ENCODE assay signal across 24 cellular contexts in genomic region chr7:104890216-104890615, GRCh38.
DNase-seq lines count a peak whose midpoint lies in the region; ATAC-seq, FAIRE-seq and TF ChIP-seq lines count a peak whose summit lies in the region.
"Had no signal": no experiment of that assay in that cellular context is flagged by ENCODE, and none has a peak within 500 bp of the region (broad histone marks: within the 10 kb centered on the region; RNA-seq: fewer than 3 reads in every experiment).

No MANE protein-coding gene starts in this region.

- no peak overlapping the region for H4K5ac ChIP-seq in mesendoderm (ENCODE audit: low read length)

- H3K4me1 ChIP-seq in GM23338 (ENCODE audit: insufficient read depth) = no peaks in the 10 kb centered on the region
- no peaks in the 10 kb centered on the region; a peak in 1 of 5 replicates for H3K4me1 ChIP-seq in K562 (replicated peaks in 1 of 2; ENCODE audit: control insufficient read depth in 2 of 2, insufficient read depth in 2 of 2, low read length in 2 of 2)
- no peaks in the 10 kb centered on the region for H3K4me1 ChIP-seq in mesendoderm (ENCODE audit: control insufficient read depth, low read depth, low read length)
- H3K4me1 ChIP-seq in tibial artery = no peaks in the 10 kb centered on the region
- H3K4me1 ChIP-seq: A549, BE2C had no signal

- WGBS in K562 (ENCODE audit: insufficient coverage, low coverage, missing lambda C conversion rate) = 9% methylated on average over 5 of the region's 5 CpGs
- WGBS in mesendoderm (ENCODE audit: extremely low coverage, insufficient coverage, low lambda C conversion rate) = no CpG with 5 or more reads among the region's 5 CpGs

- H2AK5ac ChIP-seq in mesendoderm (ENCODE audit: low read length) = no peak overlapping the region

- no peaks in the 10 kb centered on the region for H3K79me1 ChIP-seq in mesendoderm (ENCODE audit: low read length)

- DNase-seq in GM23338 (ENCODE audit: low spot score) (no peak), K562 (ENCODE audit: extremely low read depth in 1 of 4, low spot score in 3 of 4) (peak in 1 of 4 experiments; percentile 15), mesendoderm (peak; percentile 10), tibial artery (no peak), kidney glomerular epithelial cell (lab: John Stamatoyannopoulos, UW) (no peak)
- DNase-seq: 8988T; ACHN; AML-193; BE2C; CD4-positive, alpha-beta T cell; CD8-positive, alpha-beta memory T cell; DMS 273 treated with DMSO at 0.1 percent for 48 hours; DMS79; EL; GF-D8; GOT3; H7; HCEC 1CT had no signal

- TF ChIP-seq CTCF in GM23338 (conservative IDR thresholded peaks at IDR 0.05; ENCODE audit: low read depth in 2 of 2) (no peak), K562 (IDR thresholded peaks at IDR 0.05 in 2 of 3, conservative IDR thresholded peaks at IDR 0.05 in 1 of 3; ENCODE audit: insufficient read depth in 2 of 3, low read depth in 1 of 3, low read length in 3 of 3) (no peak), tibial artery (IDR thresholded peaks at IDR 0.05) (no peak)

- H4K20me1 ChIP-seq in GM23338 (replicated peaks; ENCODE audit: insufficient read depth) = no peaks in the 10 kb centered on the region
- no peaks in the 10 kb centered on the region for H4K20me1 ChIP-seq in K562 (replicated peaks; ENCODE audit: control insufficient read depth, insufficient read depth, low read length)
- H4K20me1 ChIP-seq: BLaER1 treated with 17β-estradiol and CSF1 and Interleukin-3, amounts not matched to agents 10 nM and 100 nM had no signal

- no peak overlapping the region for H2BK120ac ChIP-seq in mesendoderm (ENCODE audit: low read depth, low read length)

- no peak for FAIRE-seq in K562 (lab: Jason Lieb, UNC)
- FAIRE-seq: A549, D721Med, GM12892 had no signal

- H3K9me1 ChIP-seq in K562 (ENCODE audit: control insufficient read depth, insufficient read depth, low read length) = no peaks in the 10 kb centered on the region

- H3K9ac ChIP-seq in K562 (ENCODE audit: insufficient read depth in 1 of 2, low read depth in 2 of 2, low read length in 2 of 2) (peak overlapping the region in 1 of 2 experiments; percentile 46; a peak in 1 of 4 replicates), mesendoderm (ENCODE audit: low read length) (no peak overlapping the region)
- H3K9ac ChIP-seq: BLaER1 treated with 17β-estradiol and CSF1 and Interleukin-3, amounts not matched to agents 10 nM and 100 nM had no signal

- H3K27ac ChIP-seq in GM23338 (ENCODE audit: low read depth) (no peak overlapping the region), K562 (ENCODE audit: extremely low read depth, low read depth, low read length) (no peak overlapping the region), mesendoderm (ENCODE audit: low read depth, low read length) (no peak overlapping the region), tibial artery (no peak overlapping the region)
- H3K27ac ChIP-seq: A549; BLaER1 treated with 17β-estradiol and CSF1 and Interleukin-3, amounts not matched to agents 10 nM and 100 nM had no signal

- intact Hi-C loops in K562 (cut with micrococcal nuclease) (no loop called here), tibial artery (cut with DNase I; ENCODE audit: low total_unique reads) (no loop called here)

- no peak overlapping the region for H2BK5ac ChIP-seq in mesendoderm (ENCODE audit: low read length)

- no peak overlapping the region for H3K4me3 ChIP-seq in GM23338
- no peak overlapping the region for H3K4me3 ChIP-seq in K562
- no peak overlapping the region for H3K4me3 ChIP-seq in mesendoderm (ENCODE audit: low read length)
- H3K4me3 ChIP-seq in tibial artery = no peak overlapping the region
- H3K4me3 ChIP-seq: A549; BLaER1 treated with 17β-estradiol and CSF1 and Interleukin-3, amounts not matched to agents 10 nM and 100 nM had no signal

- no peaks in the 10 kb centered on the region for H3K36me3 ChIP-seq in GM23338 (ENCODE audit: insufficient read depth)
- H3K36me3 ChIP-seq in K562 (ENCODE audit: control insufficient read depth, insufficient read depth, low read length) = no peaks in the 10 kb centered on the region
- H3K36me3 ChIP-seq in mesendoderm (ENCODE audit: control insufficient read depth, insufficient read depth, low read length) = no peaks in the 10 kb centered on the region
- no peaks in the 10 kb centered on the region for H3K36me3 ChIP-seq in tibial artery
- H3K36me3 ChIP-seq: BE2C; BLaER1 treated with 17β-estradiol and CSF1 and Interleukin-3, amounts not matched to agents 10 nM and 100 nM had no signal

- H3K27me3 Mint-ChIP-seq in GM23338 (ENCODE audit: insufficient read depth, low read depth, poor library complexity) = no peaks in the 10 kb centered on the region
- H3K27me3 Mint-ChIP-seq: CD4-positive, alpha-beta T cell had no signal

- no peaks in the 10 kb centered on the region for H3F3A ChIP-seq in GM23338 (replicated peaks; ENCODE audit: low read depth)

- no peak overlapping the region for H3K4ac ChIP-seq in mesendoderm (ENCODE audit: low read depth, low read length)

- H3K27me3 ChIP-seq in GM23338 (ENCODE audit: insufficient read depth) = no peaks in the 10 kb centered on the region
- peaks cover 3 to 7% of the 10 kb centered on the region in 2 experiments; a peak in 2 of 5 replicates for H3K27me3 ChIP-seq in K562 (ENCODE audit: control insufficient read depth in 2 of 2, insufficient read depth in 2 of 2, low read length in 2 of 2)
- H3K27me3 ChIP-seq in mesendoderm (ENCODE audit: insufficient read depth, low read length, poor library complexity) = no peaks in the 10 kb centered on the region
- no peaks in the 10 kb centered on the region for H3K27me3 ChIP-seq in tibial artery
- H3K27me3 ChIP-seq: BE2C; BLaER1 treated with 17β-estradiol and CSF1 and Interleukin-3, amounts not matched to agents 10 nM and 100 nM had no signal

- CTCF ChIA-PET in K562 (lab: Yijun Ruan, JAX; ENCODE audit: low intra/inter-chr PET ratio) = no interaction called here

- 0 out of 2 replicates have a peak, but pooled peaks cover 8% of the 10 kb centered on the region for H3K9me2 ChIP-seq in GM23338 (ENCODE audit: insufficient read depth)

- H3K79me2 ChIP-seq in GM23338 (replicated peaks; ENCODE audit: insufficient read depth) = no peaks in the 10 kb centered on the region
- no peaks in the 10 kb centered on the region for H3K79me2 ChIP-seq in K562 (ENCODE audit: control insufficient read depth, insufficient read depth, low read length)
- no peaks in the 10 kb centered on the region for H3K79me2 ChIP-seq in mesendoderm (ENCODE audit: control insufficient read depth, insufficient read depth, low read length)

- TF ChIP-seq RAD21 in K562 (CRISPR knock-in tag; conservative IDR thresholded peaks at IDR 0.05 in 1 of 2, IDR thresholded peaks at IDR 0.05 in 1 of 2) = no peak

- H2AFZ ChIP-seq in GM23338 = peak overlapping the region; percentile 47
- H2AFZ ChIP-seq in K562 (ENCODE audit: low read depth, low read length) = no peak overlapping the region

- no peak for TF ChIP-seq POLR2A in K562 (conservative IDR thresholded peaks at IDR 0.05)

- H3K9me3 ChIP-seq in K562 (replicated peaks; ENCODE audit: control insufficient read depth, insufficient read depth, low read depth, low read length) (no peaks in the 10 kb centered on the region), tibial artery (no peaks in the 10 kb centered on the region)
- H3K9me3 ChIP-seq: A549, BE2C had no signal

- no peak overlapping the region for H4K8ac ChIP-seq in mesendoderm (ENCODE audit: low read depth, low read length)

- no peak overlapping the region for H3K23ac ChIP-seq in mesendoderm (ENCODE audit: low read length)

- H3K36me3 Mint-ChIP-seq in GM23338 (ENCODE audit: low read depth) = no peaks in the 10 kb centered on the region; the same call in 2 of the 3 replicates
- H3K36me3 Mint-ChIP-seq: CD14-positive monocyte had no signal

- H2BK15ac ChIP-seq in mesendoderm (replicated peaks; ENCODE audit: low read depth) = no peak overlapping the region

- no TSS peak for BruUV-seq in K562 (replicated peaks; lab: Mats Ljungman, UMichigan)

- H3K27ac Mint-ChIP-seq in GM23338 = no peak overlapping the region
- H3K27ac Mint-ChIP-seq: CD14-positive monocyte; CD4-positive, alpha-beta T cell had no signal

- in situ Hi-C loops in K562 (cut with MboI) = no loop called here

- ATAC-seq in GM23338 = no peak
- ATAC-seq in K562 = peak; percentile 74
- ATAC-seq in HG03139 (IDR thresholded peaks at IDR 0.05; ENCODE audit: unreplicated experiment) = no peak
- ATAC-seq: A549 had no signal

- peaks cover 11% of the 10 kb centered on the region; the same call in 2 of the 3 replicates for H3K4me1 Mint-ChIP-seq in GM23338
- H3K4me1 Mint-ChIP-seq: CD8-positive, alpha-beta memory T cell had no signal

- H3K4me3 Mint-ChIP-seq in GM23338 = no peak overlapping the region
- H3K4me3 Mint-ChIP-seq: CD14-positive monocyte; CD4-positive, alpha-beta T cell; CD8-positive, alpha-beta memory T cell had no signal

- POLR2A ChIA-PET in K562 (lab: Yijun Ruan, JAX) = interaction anchor here (0.6 to 0.9 kb wide), 2 partner anchors 9 to 336 kb away, joined by 3 to 5 read pairs; no protein-coding TSS in a partner anchor

- H3K4me2 ChIP-seq in GM23338 (no peak overlapping the region), K562 (ENCODE audit: insufficient read depth, low read length) (no peak overlapping the region), mesendoderm (ENCODE audit: low read length) (no peak overlapping the region)
- H3K4me2 ChIP-seq: A549; BLaER1 treated with 17β-estradiol and CSF1 and Interleukin-3, amounts not matched to agents 10 nM and 100 nM had no signal

- no peaks in the 10 kb centered on the region; the same call in 2 of the 3 replicates for H3K9me3 Mint-ChIP-seq in GM23338
- H3K9me3 Mint-ChIP-seq: CD4-positive, alpha-beta T cell; CD8-positive, alpha-beta memory T cell had no signal

- no peak for TF ChIP-seq EP300 in K562 (IDR thresholded peaks at IDR 0.05; ENCODE audit: low read length)

- H3K18ac ChIP-seq in mesendoderm (ENCODE audit: low read length) = no peak overlapping the region

- H3K56ac ChIP-seq in mesendoderm (ENCODE audit: low read length) = no peak overlapping the region

TF ChIP-seq in GM23338, 12 proteins besides CTCF, POLR2A, EP300 and RAD21 (continues in another document):
- no peak for TF ChIP-seq STAT1 (IDR thresholded peaks at IDR 0.05; ENCODE audit: unreplicated experiment)

TF ChIP-seq in K562, 482 proteins besides CTCF, POLR2A, EP300 and RAD21 (continues in another document):
- TF ChIP-seq NR0B1 (IDR thresholded peaks at IDR 0.05; ENCODE audit: partially characterized antibody) (no peak), SRSF3 (IDR thresholded peaks at IDR 0.05; ENCODE audit: insufficient read depth, low read length) (no peak), CREM (IDR thresholded peaks at IDR 0.05; ENCODE audit: low read depth) (no peak), BHLHE40 (IDR thresholded peaks at IDR 0.05; ENCODE audit: low read length) (no peak), ZC3H8 (IDR thresholded peaks at IDR 0.05) (no peak)
